Comparison of ENCODE assay signal across 8 cellular contexts in the genomic region with DNA sequence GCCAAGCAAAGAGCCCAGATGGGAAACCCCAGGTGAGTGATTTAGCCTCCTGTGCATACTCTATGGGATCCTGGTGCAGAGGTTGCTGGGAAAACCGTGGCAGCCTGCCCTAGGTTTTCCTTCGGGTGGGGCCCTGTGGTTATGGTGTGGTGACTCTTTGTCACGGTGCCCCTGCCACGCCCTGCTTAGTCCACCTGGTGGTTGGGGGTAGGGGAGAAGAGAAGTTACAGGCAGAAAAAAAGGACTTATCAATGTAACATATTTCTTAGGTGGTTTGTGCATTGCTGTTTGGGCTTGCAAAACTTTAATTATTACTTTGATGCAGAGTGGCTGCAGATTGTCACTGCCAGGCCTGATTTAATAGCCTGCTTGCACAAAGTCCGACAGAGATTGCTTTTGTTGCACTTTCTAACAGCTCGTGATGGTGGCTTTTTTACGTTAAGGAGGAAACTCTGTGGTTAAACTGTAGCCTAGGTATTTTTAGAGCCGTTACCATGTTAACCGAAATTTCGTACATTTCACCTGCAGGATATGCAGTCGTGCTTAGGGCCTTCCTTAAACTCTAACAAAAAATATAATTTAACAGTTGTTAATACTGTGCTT.
DNase-seq lines count a peak whose midpoint lies in the region; ATAC-seq and TF ChIP-seq lines count a peak whose summit lies in the region.

No MANE protein-coding gene starts in this region.

- DNase-seq in GF-D8 (lab: John Stamatoyannopoulos, UW) (peak; percentile 40), WTC11 (ENCODE audit: low spot score) (peak; percentile 9), posterior vena cava (ENCODE audit: low spot score) (no peak), COR-L47 (lab: John Stamatoyannopoulos, UW) (no peak)
- DNase-seq in effector memory CD8-positive, alpha-beta T cell = peak; percentile 15 to 25 (median 22)

- H3K27me3 ChIP-seq in rectal smooth muscle tissue (ENCODE audit: control insufficient read depth, insufficient read depth, low read length) = no peaks in the 10 kb centered on the region

- peaks cover 8% of the 10 kb centered on the region for H3K4me1 ChIP-seq in rectal smooth muscle tissue (ENCODE audit: control insufficient read depth, insufficient read depth, low read length)

- no peak for TF ChIP-seq CTCF in WTC11 (IDR thresholded peaks at IDR 0.05)

- ATAC-seq in GM21367 (IDR thresholded peaks at IDR 0.05; ENCODE audit: unreplicated experiment) (peak; percentile 60), HG03575 (IDR thresholded peaks at IDR 0.05; ENCODE audit: extremely low read depth, insufficient number of reproducible peaks, low FRiP score, unreplicated experiment) (peak; percentile 48), WTC11 (peak; percentile 58)
- peak; percentile 92 for ATAC-seq in effector memory CD8-positive, alpha-beta T cell (replicated peaks)

- no peak overlapping the region for H3K9ac ChIP-seq in rectal smooth muscle tissue (ENCODE audit: low read length)

- no peaks in the 10 kb centered on the region for H3K36me3 ChIP-seq in rectal smooth muscle tissue (ENCODE audit: control insufficient read depth, insufficient read depth, low read length)

- H3K27ac Mint-ChIP-seq in WTC11 = no peak overlapping the region
- no peak overlapping the region for H3K27ac Mint-ChIP-seq in effector memory CD8-positive, alpha-beta T cell

- peaks cover 12% of the 10 kb centered on the region for H3K9me3 Mint-ChIP-seq in WTC11
- no peaks in the 10 kb centered on the region for H3K9me3 Mint-ChIP-seq in effector memory CD8-positive, alpha-beta T cell

- POLR2A ChIA-PET in WTC11 (lab: Charles Lee) = no interaction called here

- no peak overlapping the region for H3K27ac ChIP-seq in rectal smooth muscle tissue (ENCODE audit: low read depth, low read length)

- 0 out of 2 replicates have a peak, but pooled peaks cover 2% of the 10 kb centered on the region for H3K36me3 Mint-ChIP-seq in WTC11
- peaks cover 7% of the 10 kb centered on the region for H3K36me3 Mint-ChIP-seq in effector memory CD8-positive, alpha-beta T cell (ENCODE audit: insufficient read depth)

- H3K4me1 Mint-ChIP-seq in WTC11 = peaks cover 6% of the 10 kb centered on the region
- peaks cover 0 to 19% of the 10 kb centered on the region in 2 donors for H3K4me1 Mint-ChIP-seq in effector memory CD8-positive, alpha-beta T cell (ENCODE audit: low read depth in 2 of 2)

- CTCF ChIA-PET in WTC11 (lab: Charles Lee) = no interaction called here

- peak overlapping the region; percentile 43 for H3K4me3 ChIP-seq in rectal smooth muscle tissue (ENCODE audit: low read length)

- H3K27me3 Mint-ChIP-seq in WTC11 (ENCODE audit: low read depth) = no peaks in the 10 kb centered on the region
- no peaks in the 10 kb centered on the region for H3K27me3 Mint-ChIP-seq in effector memory CD8-positive, alpha-beta T cell

- H3K4me3 Mint-ChIP-seq in WTC11 = no peak overlapping the region
- H3K4me3 Mint-ChIP-seq in effector memory CD8-positive, alpha-beta T cell = peak overlapping the region in 1 of 2 donors; percentile 76

- intact Hi-C loops in posterior vena cava (cut with DNase I) = loop anchor here in 1 of 2 donors (5.0 to 10.0 kb wide), 2 partner anchors 141 to 533 kb away; no protein-coding TSS in a partner anchor

TF ChIP-seq in WTC11, 78 proteins besides CTCF, POLR2A, EP300 and RAD21:
- TF ChIP-seq NFYB (CRISPR knock-in tag; conservative IDR thresholded peaks at IDR 0.05; ENCODE audit: low read depth) (no peak), SMAD4 (CRISPR knock-in tag; IDR thresholded peaks at IDR 0.05) (no peak), GTF2I (CRISPR knock-in tag; conservative IDR thresholded peaks at IDR 0.05) (no peak), NR2C2 (CRISPR knock-in tag; IDR thresholded peaks at IDR 0.05) (no peak), PRRX2 (CRISPR knock-in tag; IDR thresholded peaks at IDR 0.05) (no peak), ZNF121 (CRISPR knock-in tag; IDR thresholded peaks at IDR 0.05) (no peak), ELF4 (CRISPR knock-in tag; IDR thresholded peaks at IDR 0.05; ENCODE audit: low read depth) (no peak), MXD4 (CRISPR knock-in tag; IDR thresholded peaks at IDR 0.05; ENCODE audit: borderline replicate concordance) (no peak), TEAD4 (CRISPR knock-in tag; IDR thresholded peaks at IDR 0.05) (no peak)
- TF ChIP-seq, protein P1, sequence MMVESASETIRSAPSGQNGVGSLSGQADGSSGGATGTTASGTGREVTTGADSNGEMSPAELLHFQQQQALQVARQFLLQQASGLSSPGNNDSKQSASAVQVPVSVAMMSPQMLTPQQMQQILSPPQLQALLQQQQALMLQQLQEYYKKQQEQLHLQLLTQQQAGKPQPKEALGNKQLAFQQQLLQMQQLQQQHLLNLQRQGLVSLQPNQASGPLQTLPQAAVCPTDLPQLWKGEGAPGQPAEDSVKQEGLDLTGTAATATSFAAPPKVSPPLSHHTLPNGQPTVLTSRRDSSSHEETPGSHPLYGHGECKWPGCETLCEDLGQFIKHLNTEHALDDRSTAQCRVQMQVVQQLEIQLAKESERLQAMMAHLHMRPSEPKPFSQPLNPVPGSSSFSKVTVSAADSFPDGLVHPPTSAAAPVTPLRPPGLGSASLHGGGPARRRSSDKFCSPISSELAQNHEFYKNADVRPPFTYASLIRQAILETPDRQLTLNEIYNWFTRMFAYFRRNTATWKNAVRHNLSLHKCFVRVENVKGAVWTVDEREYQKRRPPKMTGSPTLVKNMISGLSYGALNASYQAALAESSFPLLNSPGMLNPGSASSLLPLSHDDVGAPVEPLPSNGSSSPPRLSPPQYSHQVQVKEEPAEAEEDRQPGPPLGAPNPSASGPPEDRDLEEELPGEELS (CRISPR knock-in tag; IDR thresholded peaks at IDR 0.05) = no peak
- TF ChIP-seq, protein P2, sequence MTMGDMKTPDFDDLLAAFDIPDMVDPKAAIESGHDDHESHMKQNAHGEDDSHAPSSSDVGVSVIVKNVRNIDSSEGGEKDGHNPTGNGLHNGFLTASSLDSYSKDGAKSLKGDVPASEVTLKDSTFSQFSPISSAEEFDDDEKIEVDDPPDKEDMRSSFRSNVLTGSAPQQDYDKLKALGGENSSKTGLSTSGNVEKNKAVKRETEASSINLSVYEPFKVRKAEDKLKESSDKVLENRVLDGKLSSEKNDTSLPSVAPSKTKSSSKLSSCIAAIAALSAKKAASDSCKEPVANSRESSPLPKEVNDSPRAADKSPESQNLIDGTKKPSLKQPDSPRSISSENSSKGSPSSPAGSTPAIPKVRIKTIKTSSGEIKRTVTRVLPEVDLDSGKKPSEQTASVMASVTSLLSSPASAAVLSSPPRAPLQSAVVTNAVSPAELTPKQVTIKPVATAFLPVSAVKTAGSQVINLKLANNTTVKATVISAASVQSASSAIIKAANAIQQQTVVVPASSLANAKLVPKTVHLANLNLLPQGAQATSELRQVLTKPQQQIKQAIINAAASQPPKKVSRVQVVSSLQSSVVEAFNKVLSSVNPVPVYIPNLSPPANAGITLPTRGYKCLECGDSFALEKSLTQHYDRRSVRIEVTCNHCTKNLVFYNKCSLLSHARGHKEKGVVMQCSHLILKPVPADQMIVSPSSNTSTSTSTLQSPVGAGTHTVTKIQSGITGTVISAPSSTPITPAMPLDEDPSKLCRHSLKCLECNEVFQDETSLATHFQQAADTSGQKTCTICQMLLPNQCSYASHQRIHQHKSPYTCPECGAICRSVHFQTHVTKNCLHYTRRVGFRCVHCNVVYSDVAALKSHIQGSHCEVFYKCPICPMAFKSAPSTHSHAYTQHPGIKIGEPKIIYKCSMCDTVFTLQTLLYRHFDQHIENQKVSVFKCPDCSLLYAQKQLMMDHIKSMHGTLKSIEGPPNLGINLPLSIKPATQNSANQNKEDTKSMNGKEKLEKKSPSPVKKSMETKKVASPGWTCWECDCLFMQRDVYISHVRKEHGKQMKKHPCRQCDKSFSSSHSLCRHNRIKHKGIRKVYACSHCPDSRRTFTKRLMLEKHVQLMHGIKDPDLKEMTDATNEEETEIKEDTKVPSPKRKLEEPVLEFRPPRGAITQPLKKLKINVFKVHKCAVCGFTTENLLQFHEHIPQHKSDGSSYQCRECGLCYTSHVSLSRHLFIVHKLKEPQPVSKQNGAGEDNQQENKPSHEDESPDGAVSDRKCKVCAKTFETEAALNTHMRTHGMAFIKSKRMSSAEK (CRISPR knock-in tag; IDR thresholded peaks at IDR 0.05; ENCODE audit: borderline replicate concordance) = no peak
- TF ChIP-seq, protein P3, sequence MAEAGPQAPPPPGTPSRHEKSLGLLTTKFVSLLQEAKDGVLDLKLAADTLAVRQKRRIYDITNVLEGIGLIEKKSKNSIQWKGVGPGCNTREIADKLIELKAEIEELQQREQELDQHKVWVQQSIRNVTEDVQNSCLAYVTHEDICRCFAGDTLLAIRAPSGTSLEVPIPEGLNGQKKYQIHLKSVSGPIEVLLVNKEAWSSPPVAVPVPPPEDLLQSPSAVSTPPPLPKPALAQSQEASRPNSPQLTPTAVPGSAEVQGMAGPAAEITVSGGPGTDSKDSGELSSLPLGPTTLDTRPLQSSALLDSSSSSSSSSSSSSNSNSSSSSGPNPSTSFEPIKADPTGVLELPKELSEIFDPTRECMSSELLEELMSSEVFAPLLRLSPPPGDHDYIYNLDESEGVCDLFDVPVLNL (CRISPR knock-in tag; IDR thresholded peaks at IDR 0.05; ENCODE audit: borderline replicate concordance, low read depth) = no peak
- TF ChIP-seq, protein P4, sequence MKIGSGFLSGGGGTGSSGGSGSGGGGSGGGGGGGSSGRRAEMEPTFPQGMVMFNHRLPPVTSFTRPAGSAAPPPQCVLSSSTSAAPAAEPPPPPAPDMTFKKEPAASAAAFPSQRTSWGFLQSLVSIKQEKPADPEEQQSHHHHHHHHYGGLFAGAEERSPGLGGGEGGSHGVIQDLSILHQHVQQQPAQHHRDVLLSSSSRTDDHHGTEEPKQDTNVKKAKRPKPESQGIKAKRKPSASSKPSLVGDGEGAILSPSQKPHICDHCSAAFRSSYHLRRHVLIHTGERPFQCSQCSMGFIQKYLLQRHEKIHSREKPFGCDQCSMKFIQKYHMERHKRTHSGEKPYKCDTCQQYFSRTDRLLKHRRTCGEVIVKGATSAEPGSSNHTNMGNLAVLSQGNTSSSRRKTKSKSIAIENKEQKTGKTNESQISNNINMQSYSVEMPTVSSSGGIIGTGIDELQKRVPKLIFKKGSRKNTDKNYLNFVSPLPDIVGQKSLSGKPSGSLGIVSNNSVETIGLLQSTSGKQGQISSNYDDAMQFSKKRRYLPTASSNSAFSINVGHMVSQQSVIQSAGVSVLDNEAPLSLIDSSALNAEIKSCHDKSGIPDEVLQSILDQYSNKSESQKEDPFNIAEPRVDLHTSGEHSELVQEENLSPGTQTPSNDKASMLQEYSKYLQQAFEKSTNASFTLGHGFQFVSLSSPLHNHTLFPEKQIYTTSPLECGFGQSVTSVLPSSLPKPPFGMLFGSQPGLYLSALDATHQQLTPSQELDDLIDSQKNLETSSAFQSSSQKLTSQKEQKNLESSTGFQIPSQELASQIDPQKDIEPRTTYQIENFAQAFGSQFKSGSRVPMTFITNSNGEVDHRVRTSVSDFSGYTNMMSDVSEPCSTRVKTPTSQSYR (CRISPR knock-in tag; IDR thresholded peaks at IDR 0.05) = no peak
TF ChIP-seq in WTC11: peak in this region for 0.

Comparison
In these comparisons a context has a peak if more than half of its experiments do, and no peak if none do; other contexts are left out.
1. DNase-seq: peak in GF-D8 (single experiment), WTC11 (single experiment) and effector memory CD8-positive, alpha-beta T cell (3 of 3); none in posterior vena cava (single experiment) and COR-L47 (single experiment).
2. Peak in every context shown above with its lines, with median percentiles within 50 percentile points of each other: ATAC-seq.